In the genomic region with DNA sequence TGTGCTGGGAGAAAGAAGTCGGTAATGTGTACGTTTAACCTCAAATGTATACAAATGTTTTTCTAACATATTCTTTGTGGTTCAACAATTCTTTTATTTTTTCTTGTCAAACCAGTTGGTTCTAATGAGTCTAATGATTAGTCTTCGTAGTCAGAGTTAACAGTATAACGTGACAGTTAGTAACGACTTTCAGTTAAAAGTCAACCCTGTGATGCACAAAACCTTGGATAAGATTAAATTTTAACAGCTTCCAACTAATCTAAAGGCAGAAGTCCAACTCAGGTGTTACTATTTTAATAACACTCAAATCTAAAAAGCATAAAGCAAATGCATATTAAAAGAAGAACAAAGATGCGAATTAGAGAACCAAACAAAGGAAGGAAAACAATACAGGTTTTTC, we compare ENCODE assay signal across 31 cellular contexts. TPM values are rescaled to one million over a fixed set of nuclear protein-coding genes. Genes with fewer than 3 reads are reported as not detected.
DNase-seq lines count a peak whose midpoint lies in the region; TF ChIP-seq lines count a peak whose summit lies in the region.
"Had no signal": no experiment of that assay in that cellular context is flagged by ENCODE, and none has a peak within 500 bp of the region (broad histone marks: within the 10 kb centered on the region; RNA-seq: fewer than 3 reads in every experiment).

No MANE protein-coding gene starts in this region.

- H3K4me3 Mint-ChIP-seq in brain (peak overlapping the region; percentile 11 to 32 (median 27)), progenitor cell of endocrine pancreas (ENCODE audit: low read depth) (peak overlapping the region; percentile 66)
- H3K4me3 Mint-ChIP-seq: activated B cell treated with CpG ODN at 0.5 μM for 24 hours; activated CD4-positive, alpha-beta T cell treated with anti-CD3 and anti-CD28 coated beads, Interleukin-2, amount 10 ng/mL, durations not matched to agents 7 days and 5 days; activated naive CD8-positive, alpha-beta T cell treated with anti-CD3 and anti-CD28 coated beads, Interleukin-2, amount 10 ng/mL, durations not matched to agents 7 days and 5 days; CD4-positive, alpha-beta memory T cell; central memory CD8-positive, alpha-beta T cell; dendritic cell treated with granulocyte-macrophage colony-stimulating factor and Interleukin-4, amounts not matched to agents 40 ng/mL and 50 ng/mL, for 4 days; HFFc6; stimulated activated naive CD8-positive, alpha-beta T cell treated with anti-CD3 and anti-CD28 coated beads, Interleukin-15, Interleukin-2, amounts not matched to agents 100 ng/mL and 50 ng/mL, for 24 hours; T-cell had no signal

- peak; percentile 37 for DNase-seq in Caki2 (ENCODE audit: low read depth)
- peak; percentile 50 for DNase-seq in kidney tubule cell (ENCODE audit: low spot score)
- DNase-seq in progenitor cell of endocrine pancreas (ENCODE audit: low spot score, unreplicated experiment): no peak
- DNase-seq in caudate nucleus (lab: John Stamatoyannopoulos, UW): no peak
- no peak for DNase-seq in UCSD-AML1 (lab: John Stamatoyannopoulos, UW; ENCODE audit: unreplicated experiment)
- DNase-seq in foreskin fibroblast: no peak
- no peak for DNase-seq in SW 1271 (lab: John Stamatoyannopoulos, UW)
- DNase-seq: activated B cell treated with CpG ODN at 0.5 μM for 24 hours; activated CD4-positive, alpha-beta T cell treated with anti-CD3 and anti-CD28 coated beads, Interleukin-2, amount 10 ng/mL, durations not matched to agents 7 days and 5 days; activated effector memory CD4-positive, alpha-beta T cell treated with anti-CD3 and anti-CD28 coated beads, Interleukin-2, amount 50 U/mL, for 16 hours; activated naive CD8-positive, alpha-beta T cell treated with anti-CD3 and anti-CD28 coated beads, Interleukin-2, amount 10 ng/mL, durations not matched to agents 7 days and 5 days; activated T-cell treated with anti-CD3 and anti-CD28 coated beads, Interleukin-2, amount 50 U/mL, for 1 hour; CD4-positive, alpha-beta memory T cell; EL; HFFc6; islet precursor cell; NCI-H1092; NCI-H446; ovary; RPMI8226; stimulated activated CD4-positive, alpha-beta T cell treated with anti-CD3 and anti-CD28 coated beads, Interleukin-2, amount 100 ng/mL, for 24 hours; T-cell had no signal

- no peak overlapping the region for H3K27ac ChIP-seq in caudate nucleus (ENCODE audit: low read depth, low read length)
- H3K27ac ChIP-seq: ovary, SJSA1, vagina had no signal

- H3K9me3 Mint-ChIP-seq in brain (no peaks in the 10 kb centered on the region), progenitor cell of endocrine pancreas (ENCODE audit: low read depth) (no peaks in the 10 kb centered on the region)
- H3K9me3 Mint-ChIP-seq: activated B cell treated with CpG ODN at 0.5 μM for 24 hours; activated CD4-positive, alpha-beta T cell treated with anti-CD3 and anti-CD28 coated beads, Interleukin-2, amount 10 ng/mL, durations not matched to agents 7 days and 5 days; activated naive CD8-positive, alpha-beta T cell treated with anti-CD3 and anti-CD28 coated beads, Interleukin-2, amount 10 ng/mL, durations not matched to agents 7 days and 5 days; CD4-positive, alpha-beta memory T cell; central memory CD8-positive, alpha-beta T cell; dendritic cell treated with granulocyte-macrophage colony-stimulating factor and Interleukin-4, amounts not matched to agents 40 ng/mL and 50 ng/mL, for 4 days; HFFc6; stimulated activated naive CD8-positive, alpha-beta T cell treated with anti-CD3 and anti-CD28 coated beads, Interleukin-15, Interleukin-2, amounts not matched to agents 100 ng/mL and 50 ng/mL, for 24 hours; T-cell had no signal

- H3K27me3 Mint-ChIP-seq in brain: peaks cover 7% of the 10 kb centered on the region
- H3K27me3 Mint-ChIP-seq in progenitor cell of endocrine pancreas: no peaks in the 10 kb centered on the region
- H3K27me3 Mint-ChIP-seq: activated B cell treated with CpG ODN at 0.5 μM for 24 hours; activated CD4-positive, alpha-beta T cell treated with anti-CD3 and anti-CD28 coated beads, Interleukin-2, amount 10 ng/mL, durations not matched to agents 7 days and 5 days; activated naive CD8-positive, alpha-beta T cell treated with anti-CD3 and anti-CD28 coated beads, Interleukin-2, amount 10 ng/mL, durations not matched to agents 7 days and 5 days; CD4-positive, alpha-beta memory T cell; dendritic cell treated with granulocyte-macrophage colony-stimulating factor and Interleukin-4, amounts not matched to agents 40 ng/mL and 50 ng/mL, for 4 days; stimulated activated naive CD8-positive, alpha-beta T cell treated with anti-CD3 and anti-CD28 coated beads, Interleukin-15, Interleukin-2, amounts not matched to agents 100 ng/mL and 50 ng/mL, for 24 hours; T-cell had no signal

- H3K36me3 Mint-ChIP-seq in brain (no peaks in the 10 kb centered on the region), progenitor cell of endocrine pancreas (ENCODE audit: insufficient read depth) (peaks cover 1% of the 10 kb centered on the region)
- H3K36me3 Mint-ChIP-seq: activated naive CD8-positive, alpha-beta T cell treated with anti-CD3 and anti-CD28 coated beads, Interleukin-2, amount 10 ng/mL, durations not matched to agents 7 days and 5 days; T-cell had no signal

- TF ChIP-seq CTCF in brain (conservative IDR thresholded peaks at IDR 0.05) (no peak), progenitor cell of endocrine pancreas (IDR thresholded peaks at IDR 0.05; ENCODE audit: unreplicated experiment) (no peak), foreskin fibroblast (IDR thresholded peaks at IDR 0.05; ENCODE audit: low read depth, low read length) (no peak)

- H3K4me3 ChIP-seq in foreskin fibroblast (ENCODE audit: low read depth in 1 of 2, low read length in 2 of 2): no peak overlapping the region
- H3K4me3 ChIP-seq: K562, lung, ovary, SJSA1, vagina had no signal

- in situ Hi-C loops in Caki2 (cut with HindIII; ENCODE audit: low pct_unique_long_range_greater_than_20kb, low sequenced_read_pairs): no loop called here

- H3K4me1 Mint-ChIP-seq in brain (peaks cover 77% of the 10 kb centered on the region), progenitor cell of endocrine pancreas (ENCODE audit: low read depth) (peaks cover 87% of the 10 kb centered on the region)
- H3K4me1 Mint-ChIP-seq: activated B cell treated with CpG ODN at 0.5 μM for 24 hours; activated CD4-positive, alpha-beta T cell treated with anti-CD3 and anti-CD28 coated beads, Interleukin-2, amount 10 ng/mL, durations not matched to agents 7 days and 5 days; activated naive CD8-positive, alpha-beta T cell treated with anti-CD3 and anti-CD28 coated beads, Interleukin-2, amount 10 ng/mL, durations not matched to agents 7 days and 5 days; CD4-positive, alpha-beta memory T cell; central memory CD8-positive, alpha-beta T cell; T-cell had no signal

- H3K27ac Mint-ChIP-seq in brain (peak overlapping the region in 4 of 5 experiments; percentile 28 to 91 (median 38)), progenitor cell of endocrine pancreas (peak overlapping the region; percentile 89)
- H3K27ac Mint-ChIP-seq: activated B cell treated with CpG ODN at 0.5 μM for 24 hours; activated CD4-positive, alpha-beta T cell treated with anti-CD3 and anti-CD28 coated beads, Interleukin-2, amount 10 ng/mL, durations not matched to agents 7 days and 5 days; activated naive CD8-positive, alpha-beta T cell treated with anti-CD3 and anti-CD28 coated beads, Interleukin-2, amount 10 ng/mL, durations not matched to agents 7 days and 5 days; CD4-positive, alpha-beta memory T cell; dendritic cell treated with granulocyte-macrophage colony-stimulating factor and Interleukin-4, amounts not matched to agents 40 ng/mL and 50 ng/mL, for 4 days; HFFc6; stimulated activated naive CD8-positive, alpha-beta T cell treated with anti-CD3 and anti-CD28 coated beads, Interleukin-15, Interleukin-2, amounts not matched to agents 100 ng/mL and 50 ng/mL, for 24 hours; T-cell had no signal

RNA-seq across cellular contexts. Expression of a gene that starts 47.0 kb away (rescaled TPM):
- 0.32 and 2.2 TPM in 2 replicates for total RNA-seq in Caki2 (2014; rRNA removed; shearing (Covaris generic); ENCODE audit: low replicate concordance)
- 34.2 TPM for polyA plus RNA-seq in brain (ENCODE audit: insufficient read depth, low read depth, low replicate concordance)
- total RNA-seq in progenitor cell of endocrine pancreas: 89.9 and 105 TPM in 2 replicates
- total RNA-seq: activated CD4-positive, alpha-beta T cell treated with anti-CD3 and anti-CD28 coated beads, Interleukin-2, amount 10 ng/mL, durations not matched to agents 7 days and 5 days; activated CD8-positive, alpha-beta memory T cell treated with anti-CD3 and anti-CD28 coated beads for 36 hours; activated naive CD8-positive, alpha-beta T cell treated with anti-CD3 and anti-CD28 coated beads, Interleukin-2, amount 10 ng/mL, durations not matched to agents 7 days and 5 days; CD4-positive, alpha-beta memory T cell had no signal

Comparison
In these comparisons a context has a peak if more than half of its experiments do, and no peak if none do; other contexts are left out.
1. DNase-seq: peak in Caki2 (single experiment) and kidney tubule cell (single experiment); none in progenitor cell of endocrine pancreas (single experiment), caudate nucleus (0 of 61), UCSD-AML1 (single experiment), foreskin fibroblast (0 of 2) and SW 1271 (0 of 2).
2. RNA of a gene that starts 47.0 kb away (total RNA-seq): 89.9 to 105 TPM in progenitor cell of endocrine pancreas; 0.32 to 2.2 TPM in Caki2; every median in the first group is over 10 times any median in the second.